In genomic region chr2:119853777-119854399, GRCh38 we compare ENCODE assay signal across 26 cellular contexts.
"Had no signal": no experiment of that assay in that cellular context is flagged by ENCODE, and none has a peak within 500 bp of the region (broad histone marks: within the 10 kb centered on the region; RNA-seq: fewer than 3 reads in every experiment).

No MANE protein-coding gene starts in this region.

- H3K27ac Mint-ChIP-seq: activated CD8-positive, alpha-beta T cell treated with anti-CD3 and anti-CD28 coated beads for 36 hours; activated naive CD4-positive, alpha-beta T cell treated with anti-CD3 and anti-CD28 coated beads, Interleukin-2, amount 10 ng/mL, durations not matched to agents 7 days and 5 days; activated naive CD8-positive, alpha-beta T cell treated with anti-CD3 and anti-CD28 coated beads, Interleukin-2, amount 10 ng/mL, durations not matched to agents 7 days and 5 days; activated T-cell treated with anti-CD3 and anti-CD28 coated beads, Interleukin-2, amount 50 U/mL, for 72 hours; activated T-helper 2 cell treated with anti-CD3 and anti-CD28 coated beads, Interferon-gamma antibody, Interleukin-2, Interleukin-4, amounts not matched to agents 10 μg/mL and 5 μg/mL and 100 μg/mL, durations not matched to agents 14 hours and 24 hours and 36 hours had no signal

- H3K27me3 Mint-ChIP-seq: activated CD8-positive, alpha-beta T cell treated with anti-CD3 and anti-CD28 coated beads for 36 hours; activated naive CD4-positive, alpha-beta T cell treated with anti-CD3 and anti-CD28 coated beads, Interleukin-2, amount 10 ng/mL, durations not matched to agents 7 days and 5 days; activated naive CD8-positive, alpha-beta T cell treated with anti-CD3 and anti-CD28 coated beads, Interleukin-2, amount 10 ng/mL, durations not matched to agents 7 days and 5 days had no signal

- ATAC-seq: activated CD4-positive, CD25-positive, alpha-beta regulatory T cell treated with anti-CD3 and anti-CD28 coated beads, Interleukin-2, amount 50 U/mL, for 24 hours; activated CD8-positive, alpha-beta T cell treated with anti-CD3 and anti-CD28 coated beads for 36 hours; activated T-cell treated with anti-CD3 and anti-CD28 coated beads, Interleukin-2, amount 50 U/mL, for 72 hours; body of pancreas; Panc1; Right ventricle myocardium inferior had no signal

- H3K27me3 ChIP-seq: body of pancreas had no signal

- H3K4me3 Mint-ChIP-seq: activated CD8-positive, alpha-beta T cell treated with anti-CD3 and anti-CD28 coated beads for 36 hours; activated naive CD4-positive, alpha-beta T cell treated with anti-CD3 and anti-CD28 coated beads, Interleukin-2, amount 10 ng/mL, durations not matched to agents 7 days and 5 days; activated naive CD8-positive, alpha-beta T cell treated with anti-CD3 and anti-CD28 coated beads, Interleukin-2, amount 10 ng/mL, durations not matched to agents 7 days and 5 days; activated T-cell treated with anti-CD3 and anti-CD28 coated beads, Interleukin-2, amount 50 U/mL, for 72 hours had no signal

- H3K27ac ChIP-seq: body of pancreas, SK-N-MC, WERI-Rb-1 had no signal

- H3K4me3 ChIP-seq: body of pancreas, SK-N-MC had no signal

- H3K36me3 ChIP-seq: WERI-Rb-1 had no signal

- H3K4me1 Mint-ChIP-seq: activated naive CD8-positive, alpha-beta T cell treated with anti-CD3 and anti-CD28 coated beads, Interleukin-2, amount 10 ng/mL, durations not matched to agents 7 days and 5 days had no signal

- DNase-seq: activated CD4-positive, alpha-beta T cell treated with anti-CD3 and anti-CD28 coated beads for 4 hours; activated CD8-positive, alpha-beta memory T cell treated with anti-CD3 and anti-CD28 coated beads, Interleukin-2, amount 50 U/mL, for 4 hours; activated CD8-positive, alpha-beta T cell treated with anti-CD3 and anti-CD28 coated beads for 36 hours; activated gamma-delta T cell treated with Interleukin-2 at 50 U/mL for 16 hours; activated naive CD4-positive, alpha-beta T cell treated with anti-CD3 and anti-CD28 coated beads, Interleukin-2, amount 10 ng/mL, durations not matched to agents 7 days and 5 days; activated naive CD8-positive, alpha-beta T cell treated with anti-CD3 and anti-CD28 coated beads, Interleukin-2, amount 10 ng/mL, durations not matched to agents 7 days and 5 days; activated T-cell treated with anti-CD3 and anti-CD28 coated beads, Interleukin-2, amount 50 U/mL, for 72 hours; aorta; body of pancreas; KG1; NCI-H1048; NCI-H146; NCI-H187 treated with DMSO at 0.1 percent for 48 hours; NCI-H2081 treated with DMSO at 0.1 percent for 48 hours; NCI-H446; NCI-H524; NCI-H82; OCI-M1; RPMI8226; T-helper 1 cell; WERI-Rb-1 had no signal
